26 cellular contexts compared by ENCODE assay signal in genomic region chr11:61685611-61685955, GRCh38. TPM values are rescaled to one million over a fixed set of nuclear protein-coding genes. Genes with fewer than 3 reads are reported as not detected.
DNase-seq lines count a peak whose midpoint lies in the region; ATAC-seq, FAIRE-seq and TF ChIP-seq lines count a peak whose summit lies in the region.
"Had no signal": no experiment of that assay in that cellular context is flagged by ENCODE, and none has a peak within 500 bp of the region (broad histone marks: within the 10 kb centered on the region; RNA-seq: fewer than 3 reads in every experiment).

No MANE protein-coding gene starts in this region.

- no peak overlapping the region for H3K27ac ChIP-seq in CD4-positive, alpha-beta memory T cell (ENCODE audit: low read depth, low read length)
- H3K27ac ChIP-seq: ascending aorta, coronary artery, PC-9 had no signal

- peak in 1 of 2 donors; percentile 27 for ATAC-seq in activated T-cell treated with anti-CD3 and anti-CD28 coated beads, Interleukin-2, amount 50 U/mL, for 4 hours

- H3K9me3 ChIP-seq in CD4-positive, alpha-beta memory T cell (ENCODE audit: control insufficient read depth in 1 of 2, low read length in 2 of 2) = no peaks in the 10 kb centered on the region
- H3K9me3 ChIP-seq: ascending aorta, BE2C had no signal

- H3K27ac Mint-ChIP-seq in activated T-cell treated with anti-CD3 and anti-CD28 coated beads, Interleukin-2, amount 50 U/mL, for 24 hours = no peak overlapping the region
- H3K27ac Mint-ChIP-seq in CD4-positive, alpha-beta memory T cell = peak overlapping the region in 5 of 7 donors; percentile 14 to 85 (median 45)
- no peak overlapping the region for H3K27ac Mint-ChIP-seq in activated naive CD4-positive, alpha-beta T cell treated with anti-CD3 and anti-CD28 coated beads for 36 hours
- H3K27ac Mint-ChIP-seq in nephron (peak overlapping the region in 2 of 3 experiments; percentile 4 to 15), HFFc6 (no peak overlapping the region)

- DNase-seq in activated T-cell treated with anti-CD3 and anti-CD28 coated beads, Interleukin-2, amount 50 U/mL, for 4 hours = peak; percentile 24
- DNase-seq in activated T-cell treated with anti-CD3 and anti-CD28 coated beads, Interleukin-2, amount 50 U/mL, for 24 hours = no peak
- DNase-seq in CD4-positive, alpha-beta memory T cell = no peak
- DNase-seq in activated naive CD4-positive, alpha-beta T cell treated with anti-CD3 and anti-CD28 coated beads for 36 hours = peak; percentile 27
- DNase-seq in NCI-H128 (lab: John Stamatoyannopoulos, UW; ENCODE audit: unreplicated experiment) (no peak), HFFc6 (no peak), urothelium cell line (ENCODE audit: low spot score) (no peak)
- DNase-seq: ACHN; BE2C; effector memory CD4-positive, alpha-beta T cell; erythroblast; midbrain; natural killer cell; NCI-H1092 treated with DMSO at 0.1 percent for 48 hours; NCI-H2029 treated with DMSO at 0.1 percent for 48 hours; NCI-H2227 treated with DMSO at 0.1 percent for 48 hours; NCI-H526 treated with DMSO at 0.1 percent for 48 hours; PC-9; retina; Right ventricle myocardium superior; small intestine; stimulated activated CD4-positive, alpha-beta T cell treated with anti-CD3 and anti-CD28 coated beads, Interleukin-1b, Interleukin-23, amount 100 ng/mL, for 48 hours had no signal

- H3K27me3 Mint-ChIP-seq in activated T-cell treated with anti-CD3 and anti-CD28 coated beads, Interleukin-2, amount 50 U/mL, for 4 hours (ENCODE audit: low read depth) = peaks cover 24% of the 10 kb centered on the region
- peaks cover 15% of the 10 kb centered on the region for H3K27me3 Mint-ChIP-seq in activated T-cell treated with anti-CD3 and anti-CD28 coated beads, Interleukin-2, amount 50 U/mL, for 24 hours
- peaks cover 0 to 5% of the 10 kb centered on the region in 2 donors for H3K27me3 Mint-ChIP-seq in CD4-positive, alpha-beta memory T cell
- peaks cover 7% of the 10 kb centered on the region for H3K27me3 Mint-ChIP-seq in activated naive CD4-positive, alpha-beta T cell treated with anti-CD3 and anti-CD28 coated beads for 36 hours (ENCODE audit: low read depth)
- H3K27me3 Mint-ChIP-seq in nephron (ENCODE audit: low read depth) (peaks cover 3% of the 10 kb centered on the region), HFFc6 (ENCODE audit: insufficient read depth) (peaks cover 17% of the 10 kb centered on the region)

- no peak for FAIRE-seq in urothelium cell line (lab: Jason Lieb, UNC)
- FAIRE-seq: GM18507, small intestine had no signal

- H3K9me3 Mint-ChIP-seq in activated T-cell treated with anti-CD3 and anti-CD28 coated beads, Interleukin-2, amount 50 U/mL, for 4 hours = no peaks in the 10 kb centered on the region
- H3K9me3 Mint-ChIP-seq in activated T-cell treated with anti-CD3 and anti-CD28 coated beads, Interleukin-2, amount 50 U/mL, for 24 hours = no peaks in the 10 kb centered on the region
- no peaks in the 10 kb centered on the region for H3K9me3 Mint-ChIP-seq in CD4-positive, alpha-beta memory T cell
- no peaks in the 10 kb centered on the region for H3K9me3 Mint-ChIP-seq in activated naive CD4-positive, alpha-beta T cell treated with anti-CD3 and anti-CD28 coated beads for 36 hours
- H3K9me3 Mint-ChIP-seq in nephron = no peaks in the 10 kb centered on the region
- H3K9me3 Mint-ChIP-seq in HFFc6 = no peaks in the 10 kb centered on the region
- H3K9me3 Mint-ChIP-seq: natural killer cell had no signal

- H3K27me3 ChIP-seq in CD4-positive, alpha-beta memory T cell (ENCODE audit: insufficient read depth, low read length) = no peaks in the 10 kb centered on the region
- H3K27me3 ChIP-seq: BE2C had no signal

- CTCF ChIA-PET in CD4-positive, alpha-beta memory T cell (lab: Charles Lee; ENCODE audit: partially characterized antibody) = interaction anchor here (1.5 to 2.0 kb wide), 2 partner anchors 10 to 48 kb away, joined by 5 to 8 read pairs; no protein-coding TSS in a partner anchor
- CTCF ChIA-PET in activated naive CD4-positive, alpha-beta T cell treated with anti-CD3 and anti-CD28 coated beads for 36 hours (lab: Charles Lee) = interaction anchor here (3.3 kb wide), 1 partner anchor 48 kb away, joined by 31 read pairs; no protein-coding TSS in a partner anchor

- no peak overlapping the region for H3K4me3 ChIP-seq in CD4-positive, alpha-beta memory T cell (ENCODE audit: low read length in 2 of 2)
- H3K4me3 ChIP-seq: ascending aorta, coronary artery, PC-9 had no signal

- peaks cover 36% of the 10 kb centered on the region for H3K4me1 ChIP-seq in CD4-positive, alpha-beta memory T cell (ENCODE audit: insufficient read depth, low read length)

- H3K4me1 Mint-ChIP-seq in activated T-cell treated with anti-CD3 and anti-CD28 coated beads, Interleukin-2, amount 50 U/mL, for 4 hours (ENCODE audit: low read depth) = peaks cover 4% of the 10 kb centered on the region
- H3K4me1 Mint-ChIP-seq in activated T-cell treated with anti-CD3 and anti-CD28 coated beads, Interleukin-2, amount 50 U/mL, for 24 hours (ENCODE audit: low read depth) = peaks cover 3% of the 10 kb centered on the region
- H3K4me1 Mint-ChIP-seq in CD4-positive, alpha-beta memory T cell = peaks cover 0 to 23% (median 14%) of the 10 kb centered on the region in 4 donors
- peaks cover 9% of the 10 kb centered on the region for H3K4me1 Mint-ChIP-seq in activated naive CD4-positive, alpha-beta T cell treated with anti-CD3 and anti-CD28 coated beads for 36 hours (ENCODE audit: low read depth)
- H3K4me1 Mint-ChIP-seq in nephron = peaks cover 24% of the 10 kb centered on the region
- H3K4me1 Mint-ChIP-seq in HFFc6 (ENCODE audit: low read depth) = peaks cover 10% of the 10 kb centered on the region; the same call in 1 of the 2 replicates

- intact Hi-C loops in CD4-positive, alpha-beta memory T cell (cut with micrococcal nuclease) = no loop called here
- intact Hi-C loops in activated naive CD4-positive, alpha-beta T cell treated with anti-CD3 and anti-CD28 coated beads for 36 hours (cut with micrococcal nuclease) = no loop called here

- peak overlapping the region; percentile 5 for H3K4me3 Mint-ChIP-seq in activated T-cell treated with anti-CD3 and anti-CD28 coated beads, Interleukin-2, amount 50 U/mL, for 4 hours
- no peak overlapping the region for H3K4me3 Mint-ChIP-seq in activated T-cell treated with anti-CD3 and anti-CD28 coated beads, Interleukin-2, amount 50 U/mL, for 24 hours
- H3K4me3 Mint-ChIP-seq in CD4-positive, alpha-beta memory T cell = peak overlapping the region in 3 of 8 donors; percentile 17 to 39 (median 37)
- no peak overlapping the region for H3K4me3 Mint-ChIP-seq in activated naive CD4-positive, alpha-beta T cell treated with anti-CD3 and anti-CD28 coated beads for 36 hours
- H3K4me3 Mint-ChIP-seq in nephron (no peak overlapping the region), HFFc6 (no peak overlapping the region)
- H3K4me3 Mint-ChIP-seq: natural killer cell had no signal

- H3K36me3 Mint-ChIP-seq in activated T-cell treated with anti-CD3 and anti-CD28 coated beads, Interleukin-2, amount 50 U/mL, for 4 hours (ENCODE audit: insufficient read depth) = no peaks in the 10 kb centered on the region
- H3K36me3 Mint-ChIP-seq in activated T-cell treated with anti-CD3 and anti-CD28 coated beads, Interleukin-2, amount 50 U/mL, for 24 hours (ENCODE audit: low read depth) = no peaks in the 10 kb centered on the region
- H3K36me3 Mint-ChIP-seq in CD4-positive, alpha-beta memory T cell = no peaks in the 10 kb centered on the region
- no peaks in the 10 kb centered on the region for H3K36me3 Mint-ChIP-seq in activated naive CD4-positive, alpha-beta T cell treated with anti-CD3 and anti-CD28 coated beads for 36 hours (ENCODE audit: low read depth)
- H3K36me3 Mint-ChIP-seq in nephron (ENCODE audit: low read depth) = no peaks in the 10 kb centered on the region
- no peaks in the 10 kb centered on the region for H3K36me3 Mint-ChIP-seq in HFFc6 (ENCODE audit: low read depth)
- H3K36me3 Mint-ChIP-seq: natural killer cell had no signal

- POLR2A ChIA-PET in CD4-positive, alpha-beta memory T cell (lab: Charles Lee; ENCODE audit: partially characterized antibody) = no interaction called here

- H3K36me3 ChIP-seq in CD4-positive, alpha-beta memory T cell (ENCODE audit: insufficient read depth, low read length) = no peaks in the 10 kb centered on the region
- H3K36me3 ChIP-seq: ascending aorta, BE2C had no signal

- no peak for TF ChIP-seq CTCF in nephron (IDR thresholded peaks at IDR 0.05; ENCODE audit: unreplicated experiment in 3 of 3)
- TF ChIP-seq CTCF in HFFc6 (IDR thresholded peaks at IDR 0.05) = no peak

RNA-seq across cellular contexts. Expression of gene DAGLA, which starts 5.4 kb away (rescaled TPM):
- total RNA-seq in activated T-cell treated with anti-CD3 and anti-CD28 coated beads, Interleukin-2, amount 50 U/mL, for 4 hours = under 1 TPM; 0.20 to 0.35 (median 0.21) TPM
- total RNA-seq in CD4-positive, alpha-beta memory T cell = under 1 TPM; 0.30 to 0.44 TPM
- under 1 TPM in 1 of 2 donors, not detected in 1; 0.52 TPM for polyA plus RNA-seq in CD4-positive, alpha-beta memory T cell
- under 1 TPM; 0.02 to 0.07 TPM for total RNA-seq in activated naive CD4-positive, alpha-beta T cell treated with anti-CD3 and anti-CD28 coated beads for 36 hours
- 1 to 10 TPM; 2.4 to 4.2 (median 3.3) TPM for total RNA-seq in HFFc6 (2021; fragmentation: NEBNext Ultra II Directional; extraction: Animal tissue kit (Norgen Biotek cat#: 25700))

Comparison
In these comparisons a context has a peak if more than half of its experiments do, and no peak if none do; other contexts are left out.
1. DNase-seq: peak in activated T-cell treated with anti-CD3 and anti-CD28 coated beads, Interleukin-2, amount 50 U/mL, for 4 hours (single experiment) and activated naive CD4-positive, alpha-beta T cell treated with anti-CD3 and anti-CD28 coated beads for 36 hours (single experiment); none in activated T-cell treated with anti-CD3 and anti-CD28 coated beads, Interleukin-2, amount 50 U/mL, for 24 hours (single experiment), CD4-positive, alpha-beta memory T cell (0 of 5), NCI-H128 (single experiment), HFFc6 (single experiment) and urothelium cell line (single experiment).
2. H3K27ac Mint-ChIP-seq: peak in CD4-positive, alpha-beta memory T cell (5 of 7) and nephron (2 of 3); none in activated T-cell treated with anti-CD3 and anti-CD28 coated beads, Interleukin-2, amount 50 U/mL, for 24 hours (single experiment), activated naive CD4-positive, alpha-beta T cell treated with anti-CD3 and anti-CD28 coated beads for 36 hours (single experiment) and HFFc6 (single experiment).